In the genomic region with DNA sequence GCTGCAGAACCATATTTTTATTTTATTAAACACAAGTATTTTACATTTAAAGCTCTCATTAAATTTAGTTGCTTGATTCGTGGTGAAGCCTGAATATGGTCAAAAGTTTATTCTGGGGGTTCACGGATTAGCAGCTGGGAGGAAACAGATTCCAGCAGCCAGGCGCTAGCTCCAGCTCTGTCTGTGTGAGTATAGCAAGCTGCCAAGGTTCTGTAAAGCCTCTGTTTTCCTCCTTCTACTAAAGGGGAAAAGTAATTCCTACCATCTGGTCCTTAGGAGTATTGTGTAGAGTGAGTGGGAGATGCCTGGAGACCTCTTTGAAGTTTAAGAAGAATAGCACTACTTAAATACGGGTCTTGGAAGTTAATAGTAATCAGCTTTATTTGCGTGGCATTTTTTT, we compare ENCODE assay signal across 22 cellular contexts. TPM values are rescaled to one million over a fixed set of nuclear protein-coding genes. Genes with fewer than 3 reads are reported as not detected.
DNase-seq lines count a peak whose midpoint lies in the region; ATAC-seq, FAIRE-seq and TF ChIP-seq lines count a peak whose summit lies in the region.
"Had no signal": no experiment of that assay in that cellular context is flagged by ENCODE, and none has a peak within 500 bp of the region (broad histone marks: within the 10 kb centered on the region; RNA-seq: fewer than 3 reads in every experiment).

No MANE protein-coding gene starts in this region.

- no peak for FAIRE-seq in HepG2 (lab: Jason Lieb, UNC)
- FAIRE-seq: GM12878, HTR-8/SVneo had no signal

- H3K9me3 ChIP-seq in muscle layer of duodenum (ENCODE audit: control insufficient read depth in 1 of 2, low read length in 2 of 2) (no peaks in the 10 kb centered on the region), HepG2 (ENCODE audit: low read length) (no peaks in the 10 kb centered on the region)
- H3K9me3 ChIP-seq: BLaER1 had no signal

- TF ChIP-seq CTCF in fibroblast of pulmonary artery (IDR thresholded peaks at IDR 0.05; ENCODE audit: low read length, missing control alignments): no peak
- no peak for TF ChIP-seq CTCF in type B pancreatic cell (conservative IDR thresholded peaks at IDR 0.05)
- TF ChIP-seq CTCF in HepG2 (CRISPR knock-in tag; IDR thresholded peaks at IDR 0.05): no peak

- no peaks in the 10 kb centered on the region for H4K20me1 ChIP-seq in HepG2 (ENCODE audit: insufficient read depth, low read length)
- H4K20me1 ChIP-seq: BLaER1 had no signal

- CTCF ChIA-PET in HepG2 (lab: Yijun Ruan, JAX; ENCODE audit: low intra/inter-chr PET ratio, low total read pairs): no interaction called here

- H3K27me3 ChIP-seq in muscle layer of duodenum (ENCODE audit: low read depth, low read length): no peaks in the 10 kb centered on the region
- H3K27me3 ChIP-seq in HepG2 (ENCODE audit: control insufficient read depth in 1 of 2, insufficient read depth in 2 of 2, low read length in 2 of 2): no peaks in the 10 kb centered on the region
- H3K27me3 ChIP-seq: BLaER1 had no signal

- BruUV-seq in HepG2 (replicated peaks; lab: Mats Ljungman, UMichigan): no TSS peak

- peak; percentile 44 to 71 for DNase-seq in NCI-H524 (lab: John Stamatoyannopoulos, UW)
- DNase-seq in NCI-H524 treated with DMSO at 0.1 percent for 48 hours (lab: John Stamatoyannopoulos, UW): no peak
- DNase-seq in fibroblast of pulmonary artery (ENCODE audit: low read depth): peak; percentile 75
- no peak for DNase-seq in type B pancreatic cell (ENCODE audit: extremely low spot score, unreplicated experiment)
- DNase-seq in DMS153 treated with DMSO at 0.1 percent for 48 hours (lab: John Stamatoyannopoulos, UW; ENCODE audit: unreplicated experiment): no peak
- no peak for DNase-seq in activated CD8-positive, alpha-beta memory T cell treated with anti-CD3 and anti-CD28 coated beads, Interleukin-2, amount 50 U/mL, for 4 hours
- DNase-seq in HepG2 (ENCODE audit: low spot score): no peak
- DNase-seq: activated CD4-positive, alpha-beta T cell treated with anti-CD3 and anti-CD28 coated beads, Interleukin-2, amount 50 U/mL, for 1 hour; activated gamma-delta T cell; amygdala; foreskin fibroblast; GF-D8; NCI-H526 treated with DMSO at 0.1 percent for 48 hours; nucleus accumbens; retina; trophoblast cell had no signal

- no peaks in the 10 kb centered on the region for H3K9me3 Mint-ChIP-seq in type B pancreatic cell
- H3K9me3 Mint-ChIP-seq: stimulated activated memory B cell treated with anti-CD40 and anti-IgM and Interleukin-4, amounts not matched to agents 10 μg/mL and 1 μg/mL and 100 μg/mL, for 72 hours had no signal

- no peak overlapping the region for H3K9ac ChIP-seq in HepG2 (ENCODE audit: insufficient read depth, low read depth, low read length)
- H3K9ac ChIP-seq: BLaER1, GM23248 had no signal

- H2AFZ ChIP-seq in HepG2 (ENCODE audit: low read length): no peak overlapping the region
- H2AFZ ChIP-seq: GM23248 had no signal

- H3K4me3 ChIP-seq in fibroblast of pulmonary artery (replicated peaks; ENCODE audit: low read depth, low read length): no peak overlapping the region
- H3K4me3 ChIP-seq in muscle layer of duodenum (ENCODE audit: low read depth in 1 of 2, low read length in 2 of 2): no peak overlapping the region
- H3K4me3 ChIP-seq in HepG2 (replicated peaks in 1 of 3; ENCODE audit: insufficient read depth in 1 of 3, low read depth in 2 of 3, low read length in 3 of 3): no peak overlapping the region
- H3K4me3 ChIP-seq: BLaER1, GM12878, GM23248 had no signal

- intact Hi-C loops in HepG2 (cut with micrococcal nuclease; ENCODE audit: unreplicated experiment): no loop called here

- H3K27ac Mint-ChIP-seq in type B pancreatic cell: peak overlapping the region; percentile 2
- H3K27ac Mint-ChIP-seq: stimulated activated memory B cell treated with anti-CD40 and anti-IgM and Interleukin-4, amounts not matched to agents 10 μg/mL and 1 μg/mL and 100 μg/mL, for 72 hours had no signal

- H3K27me3 Mint-ChIP-seq in type B pancreatic cell: peaks cover 10% of the 10 kb centered on the region

- H3K36me3 ChIP-seq in muscle layer of duodenum (ENCODE audit: control insufficient read depth in 1 of 2, insufficient read depth in 2 of 2, low read length in 2 of 2): no peaks in the 10 kb centered on the region
- no peaks in the 10 kb centered on the region for H3K36me3 ChIP-seq in HepG2 (replicated peaks in 1 of 2; ENCODE audit: control insufficient read depth in 1 of 2, insufficient read depth in 2 of 2, low read length in 2 of 2)

- H3K4me3 Mint-ChIP-seq in type B pancreatic cell: peak overlapping the region; percentile 37
- H3K4me3 Mint-ChIP-seq: stimulated activated memory B cell treated with anti-CD40 and anti-IgM and Interleukin-4, amounts not matched to agents 10 μg/mL and 1 μg/mL and 100 μg/mL, for 72 hours had no signal

- no peaks in the 10 kb centered on the region for H3K36me3 Mint-ChIP-seq in type B pancreatic cell
- H3K36me3 Mint-ChIP-seq: stimulated activated memory B cell treated with anti-CD40 and anti-IgM and Interleukin-4, amounts not matched to agents 10 μg/mL and 1 μg/mL and 100 μg/mL, for 72 hours had no signal

- H3K4me1 ChIP-seq in muscle layer of duodenum (ENCODE audit: control insufficient read depth in 1 of 2, insufficient read depth in 2 of 2, low read length in 2 of 2): no peaks in the 10 kb centered on the region
- H3K4me1 ChIP-seq in HepG2 (ENCODE audit: insufficient read depth, low read length): peaks cover 23% of the 10 kb centered on the region

- no peaks in the 10 kb centered on the region for H3K79me2 ChIP-seq in HepG2 (ENCODE audit: insufficient read depth, low read length)

- H3K27ac ChIP-seq in muscle layer of duodenum (ENCODE audit: low read length): peak overlapping the region; percentile 70
- no peak overlapping the region for H3K27ac ChIP-seq in HepG2 (ENCODE audit: extremely low read length, insufficient read depth, low read length)
- H3K27ac ChIP-seq: BLaER1 had no signal

- POLR2A ChIA-PET in HepG2 (lab: Yijun Ruan, JAX): no interaction called here

- TF ChIP-seq POLR2A in HepG2 (IDR thresholded peaks at IDR 0.05; ENCODE audit: insufficient read depth in 1 of 2, low read depth in 2 of 2, low read length in 2 of 2): no peak

- no peak for TF ChIP-seq RAD21 in HepG2 (CRISPR knock-in tag; IDR thresholded peaks at IDR 0.05)

- in situ Hi-C loops in HepG2 (cut with HindIII; ENCODE audit: extremely low pct_ligation_motif_present, low pct_unique_long_range_greater_than_20kb): no loop called here

- no peak for ATAC-seq in HepG2
- ATAC-seq: GM12878; stimulated activated memory B cell treated with anti-CD40 and anti-IgM and Interleukin-4, amounts not matched to agents 10 μg/mL and 1 μg/mL and 100 μg/mL, for 72 hours had no signal

- no peak overlapping the region for H3K4me2 ChIP-seq in HepG2 (ENCODE audit: low read depth, low read length)
- H3K4me2 ChIP-seq: BLaER1 had no signal

- peaks cover 50% of the 10 kb centered on the region for H3K4me1 Mint-ChIP-seq in type B pancreatic cell (ENCODE audit: unreplicated experiment)
- H3K4me1 Mint-ChIP-seq: stimulated activated memory B cell treated with anti-CD40 and anti-IgM and Interleukin-4, amounts not matched to agents 10 μg/mL and 1 μg/mL and 100 μg/mL, for 72 hours had no signal

- no peak for TF ChIP-seq EP300 in HepG2 (IDR thresholded peaks at IDR 0.05; ENCODE audit: low read depth in 2 of 2, low read length in 2 of 2)
- TF ChIP-seq EP300 in HepG2 (CRISPR knock-in tag; IDR thresholded peaks at IDR 0.05; ENCODE audit: borderline replicate concordance): no peak

- WGBS in HepG2 (ENCODE audit: low lambda C conversion rate): 79% methylated on average over 5 of the region's 5 CpGs

TF ChIP-seq in HepG2, 621 proteins besides CTCF, POLR2A, EP300 and RAD21:
- TF ChIP-seq PHF21A (CRISPR knock-in tag; IDR thresholded peaks at IDR 0.05) (no peak), ZNF12 (CRISPR knock-in tag; IDR thresholded peaks at IDR 0.05) (no peak), GATAD2A (CRISPR knock-in tag; IDR thresholded peaks at IDR 0.05) (no peak), ZNF430 (CRISPR knock-in tag; IDR thresholded peaks at IDR 0.05) (no peak)
- TF ChIP-seq, protein P1, sequence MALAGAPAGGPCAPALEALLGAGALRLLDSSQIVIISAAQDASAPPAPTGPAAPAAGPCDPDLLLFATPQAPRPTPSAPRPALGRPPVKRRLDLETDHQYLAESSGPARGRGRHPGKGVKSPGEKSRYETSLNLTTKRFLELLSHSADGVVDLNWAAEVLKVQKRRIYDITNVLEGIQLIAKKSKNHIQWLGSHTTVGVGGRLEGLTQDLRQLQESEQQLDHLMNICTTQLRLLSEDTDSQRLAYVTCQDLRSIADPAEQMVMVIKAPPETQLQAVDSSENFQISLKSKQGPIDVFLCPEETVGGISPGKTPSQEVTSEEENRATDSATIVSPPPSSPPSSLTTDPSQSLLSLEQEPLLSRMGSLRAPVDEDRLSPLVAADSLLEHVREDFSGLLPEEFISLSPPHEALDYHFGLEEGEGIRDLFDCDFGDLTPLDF (CRISPR knock-in tag; IDR thresholded peaks at IDR 0.05): no peak

RNA-seq across cellular contexts. Expression of a gene that starts 22.6 kb away (rescaled TPM):
- total RNA-seq in type B pancreatic cell (ENCODE audit: low replicate concordance): 37.7 and 39.8 TPM in 2 replicates
- total RNA-seq in HepG2 (2016; rRNA removed; fragmentation: Illumina TruSeq; extraction: Trizol): 2.9 and 3.2 TPM in 2 replicates
- 0.53 and 0.71 TPM in 2 replicates for total RNA-seq in HepG2 (2016; cell fraction: cytosol; rRNA removed; fragmentation: Illumina TruSeq; extraction: Trizol; ENCODE audit: low read depth)
- 2.5 and 3.4 TPM in 2 replicates for total RNA-seq in HepG2 (2016; cell fraction: insoluble cytoplasmic fraction; rRNA removed; fragmentation: Illumina TruSeq; extraction: Trizol)
- total RNA-seq in HepG2 (2016; cell fraction: membrane; rRNA removed; fragmentation: Illumina TruSeq; extraction: Trizol): 2.1 and 2.4 TPM in 2 replicates
- total RNA-seq in HepG2 (2016; cell fraction: nucleus; rRNA removed; fragmentation: Illumina TruSeq; extraction: Trizol): 2.9 and 3.3 TPM in 2 replicates
- 0.84 and 0.95 TPM in 2 replicates for polyA plus RNA-seq in HepG2 (2011; rRNA removed)
- polyA plus RNA-seq in HepG2 (2011; cell fraction: cytosol; rRNA removed): 0.38 and 0.39 TPM in 2 replicates
- polyA plus RNA-seq in HepG2 (2011; cell fraction: nucleus; rRNA removed): 1.6 and 2.6 TPM in 2 replicates
- 0.52 and 0.87 TPM in 2 replicates for polyA plus RNA-seq in HepG2 (2012)
- 0.33 and 0.35 TPM in 2 replicates for polyA plus RNA-seq in HepG2 (2016; cell fraction: cytosol; fragmentation: Illumina TruSeq; extraction: Trizol; ENCODE audit: low read depth)
- polyA plus RNA-seq in HepG2 (2016; cell fraction: insoluble cytoplasmic fraction; fragmentation: Illumina TruSeq; extraction: Trizol; ENCODE audit: low read depth): 3.6 and 4.5 TPM in 2 replicates
- polyA plus RNA-seq in HepG2 (2016; cell fraction: membrane; fragmentation: Illumina TruSeq; extraction: Trizol; ENCODE audit: low read depth): 0.98 and 1.2 TPM in 2 replicates
- 4.1 and 6.0 TPM in 2 replicates for polyA plus RNA-seq in HepG2 (2016; cell fraction: nucleus; fragmentation: Illumina TruSeq; extraction: Trizol; ENCODE audit: insufficient read depth, low read depth)
- polyA minus RNA-seq in HepG2 (2011; rRNA and poly(A)+ RNA removed; ENCODE audit: low replicate concordance): 1.2 and 1.3 TPM in 2 replicates
- polyA minus RNA-seq in HepG2 (2011; cell fraction: cytosol; rRNA and poly(A)+ RNA removed): 0.89 and 1.1 TPM in 2 replicates
- polyA minus RNA-seq in HepG2 (2011; cell fraction: nucleus; rRNA and poly(A)+ RNA removed): 2.0 and 3.2 TPM in 2 replicates

Comparison
In these comparisons a context has a peak if more than half of its experiments do, and no peak if none do; other contexts are left out.
1. DNase-seq: peak in NCI-H524 (2 of 2) and fibroblast of pulmonary artery (single experiment); none in NCI-H524 treated with DMSO at 0.1 percent for 48 hours (single experiment), type B pancreatic cell (single experiment), DMS153 treated with DMSO at 0.1 percent for 48 hours (single experiment), activated CD8-positive, alpha-beta memory T cell treated with anti-CD3 and anti-CD28 coated beads, Interleukin-2, amount 50 U/mL, for 4 hours (single experiment) and HepG2 (single experiment).